Comparison of ENCODE assay signal across 25 cellular contexts in genomic region chr7:26385240-26385639, GRCh38.
A peak's percentile ranks its signal among the peaks of the same experiment; 100 is the strongest.
DNase-seq lines count a peak whose midpoint lies in the region; ATAC-seq and TF ChIP-seq lines count a peak whose summit lies in the region.
"Had no signal": no experiment of that assay in that cellular context is flagged by ENCODE, and none has a peak within 500 bp of the region (broad histone marks: within the 10 kb centered on the region; RNA-seq: fewer than 3 reads in every experiment).

No MANE protein-coding gene starts in this region.

- no peaks in the 10 kb centered on the region for H3F3A ChIP-seq in Loucy (ENCODE audit: low read depth)
- H3F3A ChIP-seq in neural progenitor cell (ENCODE audit: low read depth) = peaks cover 4% of the 10 kb centered on the region

- H4K20me1 ChIP-seq in Loucy (ENCODE audit: insufficient read depth, low read length, poor library complexity, severe bottlenecking) (no peaks in the 10 kb centered on the region), neural progenitor cell (ENCODE audit: low read depth) (no peaks in the 10 kb centered on the region)

- H3K4me1 ChIP-seq in Loucy (ENCODE audit: insufficient read depth, low read length, poor library complexity, severe bottlenecking) (peaks cover 6% of the 10 kb centered on the region), neural progenitor cell (peaks cover 13% of the 10 kb centered on the region)
- H3K4me1 ChIP-seq: Caco-2, HAP-1 had no signal

- CTCF ChIA-PET in WTC11 (lab: Charles Lee) = interaction anchor here (1.0 to 1.2 kb wide), 5 partner anchors 8 to 271 kb away, joined by 3 to 7 read pairs (median 3); no protein-coding TSS in a partner anchor
- CTCF ChIA-PET in activated CD8-positive, alpha-beta T cell treated with anti-CD3 and anti-CD28 coated beads for 36 hours (lab: Charles Lee) = interaction anchor here (1.0 to 1.4 kb wide), 2 partner anchors 8 to 16 kb away, joined by 3 to 4 read pairs; no protein-coding TSS in a partner anchor

- intact Hi-C loops in activated CD8-positive, alpha-beta T cell treated with anti-CD3 and anti-CD28 coated beads for 36 hours (cut with micrococcal nuclease) = no loop called here

- no peaks in the 10 kb centered on the region for H3K36me3 ChIP-seq in H7 (replicated peaks; ENCODE audit: control insufficient read depth, insufficient read depth, low read length)
- no peaks in the 10 kb centered on the region for H3K36me3 ChIP-seq in Loucy (ENCODE audit: insufficient read depth, low read length)
- no peaks in the 10 kb centered on the region for H3K36me3 ChIP-seq in neural progenitor cell
- H3K36me3 ChIP-seq: HAP-1 had no signal

- no peaks in the 10 kb centered on the region for H3K79me2 ChIP-seq in Loucy (ENCODE audit: insufficient read depth, low read length)
- H3K79me2 ChIP-seq in neural progenitor cell (ENCODE audit: low read depth) = no peaks in the 10 kb centered on the region

- peak; percentile 19 for DNase-seq in H7
- DNase-seq in WTC11 (ENCODE audit: low spot score) = no peak
- DNase-seq in neural progenitor cell (ENCODE audit: low spot score) = no peak
- no peak for DNase-seq in foreskin melanocyte
- no peak for DNase-seq in activated CD8-positive, alpha-beta memory T cell treated with anti-CD3 and anti-CD28 coated beads, Interleukin-2, amount 50 U/mL, for 48 hours
- DNase-seq in activated CD8-positive, alpha-beta T cell treated with anti-CD3 and anti-CD28 coated beads for 36 hours = no peak
- DNase-seq: C1 segment of cervical spinal cord; Caco-2; CD4-positive, alpha-beta memory T cell; DMS79 treated with DMSO at 0.1 percent for 48 hours; GF-D8; GM23248; NCI-H1048; NCI-H1417; NCI-H187; NCI-H2081 treated with DMSO at 0.1 percent for 48 hours; NCI-H524 treated with DMSO at 0.1 percent for 48 hours; NCI-H774; PC-9; SHP77; T-helper 1 cell had no signal

- POLR2A ChIA-PET in WTC11 (lab: Charles Lee) = no interaction called here
- POLR2A ChIA-PET in activated CD8-positive, alpha-beta T cell treated with anti-CD3 and anti-CD28 coated beads for 36 hours (lab: Charles Lee) = no interaction called here

- no peaks in the 10 kb centered on the region for H3K9me2 ChIP-seq in Loucy (replicated peaks; ENCODE audit: low read depth, low read length)

- peak; percentile 44 for ATAC-seq in WTC11
- no peak for ATAC-seq in activated CD8-positive, alpha-beta T cell treated with anti-CD3 and anti-CD28 coated beads for 36 hours

- TF ChIP-seq CTCF in Loucy (conservative IDR thresholded peaks at IDR 0.05; ENCODE audit: low read length) (peak; percentile 19; the same call in 1 of the 2 replicates), WTC11 (IDR thresholded peaks at IDR 0.05) (no peak), neural progenitor cell (IDR thresholded peaks at IDR 0.05) (peak; percentile 10)
- TF ChIP-seq CTCF in activated CD8-positive, alpha-beta T cell treated with anti-CD3 and anti-CD28 coated beads for 36 hours (IDR thresholded peaks at IDR 0.05) = no peak

- H3K9me3 ChIP-seq in Loucy (ENCODE audit: insufficient read depth, low read depth, low read length) (no peaks in the 10 kb centered on the region), neural progenitor cell (ENCODE audit: low read depth) (no peaks in the 10 kb centered on the region)
- H3K9me3 ChIP-seq: Caco-2, HAP-1 had no signal

- peaks cover 20% of the 10 kb centered on the region for H3K4me1 Mint-ChIP-seq in WTC11
- peaks cover 27% of the 10 kb centered on the region for H3K4me1 Mint-ChIP-seq in neural progenitor cell
- no peaks in the 10 kb centered on the region for H3K4me1 Mint-ChIP-seq in activated CD8-positive, alpha-beta T cell treated with anti-CD3 and anti-CD28 coated beads for 36 hours (ENCODE audit: low read depth)
- H3K4me1 Mint-ChIP-seq: CD4-positive, alpha-beta memory T cell had no signal

- H3K4me3 Mint-ChIP-seq in WTC11 (no peak overlapping the region), neural progenitor cell (no peak overlapping the region)
- no peak overlapping the region for H3K4me3 Mint-ChIP-seq in activated CD8-positive, alpha-beta T cell treated with anti-CD3 and anti-CD28 coated beads for 36 hours
- H3K4me3 Mint-ChIP-seq: CD4-positive, alpha-beta memory T cell had no signal

- H3K27me3 Mint-ChIP-seq in WTC11 (ENCODE audit: low read depth) (no peaks in the 10 kb centered on the region), neural progenitor cell (ENCODE audit: insufficient read depth, low read depth) (no peaks in the 10 kb centered on the region)
- peaks cover 31% of the 10 kb centered on the region for H3K27me3 Mint-ChIP-seq in activated CD8-positive, alpha-beta T cell treated with anti-CD3 and anti-CD28 coated beads for 36 hours

- no peak overlapping the region for H3K9ac ChIP-seq in Loucy (ENCODE audit: low read depth, low read length, poor library complexity, severe bottlenecking)
- no peak overlapping the region for H3K9ac ChIP-seq in neural progenitor cell
- H3K9ac ChIP-seq: GM23248, KMS-11 had no signal

- no peak overlapping the region for H3K27ac ChIP-seq in neural progenitor cell
- H3K27ac ChIP-seq: GM23248, KMS-11, PC-9, RWPE1 had no signal

- H3K27me3 ChIP-seq in H7 (ENCODE audit: control insufficient read depth, insufficient read depth, low read length) (no peaks in the 10 kb centered on the region), Loucy (ENCODE audit: insufficient read depth, low read length, poor library complexity, severe bottlenecking) (no peaks in the 10 kb centered on the region), neural progenitor cell (no peaks in the 10 kb centered on the region)

- no peak overlapping the region for H3K4me2 ChIP-seq in Loucy (ENCODE audit: low read depth, low read length, poor library complexity, severe bottlenecking)
- H3K4me2 ChIP-seq in neural progenitor cell = no peak overlapping the region
- H3K4me2 ChIP-seq: KMS-11, PC-9 had no signal

- H2AFZ ChIP-seq in Loucy (ENCODE audit: low read length) (no peak overlapping the region), neural progenitor cell (replicated peaks) (no peak overlapping the region)
- H2AFZ ChIP-seq: GM23248, PC-9 had no signal

- H3K36me3 Mint-ChIP-seq in WTC11 = no peaks in the 10 kb centered on the region
- no peaks in the 10 kb centered on the region for H3K36me3 Mint-ChIP-seq in neural progenitor cell
- H3K36me3 Mint-ChIP-seq in activated CD8-positive, alpha-beta T cell treated with anti-CD3 and anti-CD28 coated beads for 36 hours (ENCODE audit: low read depth) = no peaks in the 10 kb centered on the region
- H3K36me3 Mint-ChIP-seq: CD4-positive, alpha-beta memory T cell had no signal

- H3K9me3 Mint-ChIP-seq in WTC11 (no peaks in the 10 kb centered on the region), neural progenitor cell (no peaks in the 10 kb centered on the region)
- no peaks in the 10 kb centered on the region for H3K9me3 Mint-ChIP-seq in activated CD8-positive, alpha-beta T cell treated with anti-CD3 and anti-CD28 coated beads for 36 hours
- H3K9me3 Mint-ChIP-seq: CD4-positive, alpha-beta memory T cell had no signal

- H3K4me3 ChIP-seq in H7 (ENCODE audit: insufficient read depth, low read depth, low read length) (no peak overlapping the region), Loucy (ENCODE audit: low read length, poor library complexity, severe bottlenecking) (no peak overlapping the region), neural progenitor cell (no peak overlapping the region)
- H3K4me3 ChIP-seq: GM23248, HAP-1, PC-9 had no signal

- H3K27ac Mint-ChIP-seq in WTC11 (no peak overlapping the region), neural progenitor cell (no peak overlapping the region)
- no peak overlapping the region for H3K27ac Mint-ChIP-seq in activated CD8-positive, alpha-beta T cell treated with anti-CD3 and anti-CD28 coated beads for 36 hours
- H3K27ac Mint-ChIP-seq: CD4-positive, alpha-beta memory T cell had no signal

TF ChIP-seq in WTC11, 78 proteins besides CTCF, POLR2A, EP300 and RAD21 (continues in another document):
- peak; percentile 27; the same call in 1 of the 2 replicates for TF ChIP-seq USF1 (CRISPR knock-in tag; IDR thresholded peaks at IDR 0.05)
- no peak for TF ChIP-seq ZSCAN18 (CRISPR knock-in tag; IDR thresholded peaks at IDR 0.05)
- no peak for TF ChIP-seq ATF6 (CRISPR knock-in tag; IDR thresholded peaks at IDR 0.05)
- no peak for TF ChIP-seq ZMAT4 (CRISPR knock-in tag; IDR thresholded peaks at IDR 0.05)

Comparison
In these comparisons a context has a peak if more than half of its experiments do, and no peak if none do; other contexts are left out.
1. CTCF ChIP-seq: peak in Loucy (single experiment) and neural progenitor cell (single experiment); none in WTC11 (single experiment) and activated CD8-positive, alpha-beta T cell treated with anti-CD3 and anti-CD28 coated beads for 36 hours (single experiment).